Comparison of ENCODE assay signal across 30 cellular contexts in genomic region chr3:161038725-161039124, GRCh38.
DNase-seq lines count a peak whose midpoint lies in the region; ATAC-seq, FAIRE-seq and TF ChIP-seq lines count a peak whose summit lies in the region.
"Had no signal": no experiment of that assay in that cellular context is flagged by ENCODE, and none has a peak within 500 bp of the region (broad histone marks: within the 10 kb centered on the region; RNA-seq: fewer than 3 reads in every experiment).

No MANE protein-coding gene starts in this region.

- H3K4me1 ChIP-seq in astrocyte (ENCODE audit: insufficient read depth, low read length) (peaks cover 14% of the 10 kb centered on the region), endothelial cell of umbilical vein (ENCODE audit: control insufficient read depth, extremely low read depth, insufficient read depth, low read length) (peaks cover 21% of the 10 kb centered on the region)
- H3K4me1 ChIP-seq: gastroesophageal sphincter, Peyer's patch, tibial nerve had no signal

- H3K4me2 ChIP-seq in astrocyte (ENCODE audit: low read length) (no peak overlapping the region), endothelial cell of umbilical vein (ENCODE audit: insufficient read depth, low read length) (no peak overlapping the region)

- no peak overlapping the region for H3K4me3 Mint-ChIP-seq in astrocyte (ENCODE audit: unreplicated experiment)
- no peak overlapping the region for H3K4me3 Mint-ChIP-seq in mesothelial cell of epicardium
- H3K4me3 Mint-ChIP-seq in immature natural killer cell: no peak overlapping the region
- H3K4me3 Mint-ChIP-seq: activated CD8-positive, alpha-beta T cell treated with anti-CD3 and anti-CD28 coated beads for 36 hours; activated T-helper 17 cell treated with anti-CD3 and anti-CD28 coated beads, Interleukin-2, amount 50 U/mL, for 72 hours; HFFc6 had no signal

- H3K4me1 Mint-ChIP-seq in astrocyte (ENCODE audit: low read depth, unreplicated experiment): peaks cover 17% of the 10 kb centered on the region
- peaks cover 19% of the 10 kb centered on the region for H3K4me1 Mint-ChIP-seq in mesothelial cell of epicardium
- peaks cover 21 to 23% of the 10 kb centered on the region in 2 donors for H3K4me1 Mint-ChIP-seq in immature natural killer cell
- H3K4me1 Mint-ChIP-seq: activated T-helper 17 cell treated with anti-CD3 and anti-CD28 coated beads, Interleukin-2, amount 50 U/mL, for 72 hours had no signal

- DNase-seq in A172 (ENCODE audit: low spot score) (peak; percentile 19), astrocyte (ENCODE audit: low read depth) (peak; percentile 84), endothelial cell of umbilical vein (ENCODE audit: low read depth, low spot score) (peak; percentile 62), mesothelial cell of epicardium (ENCODE audit: low spot score in 2 of 2, unreplicated experiment in 2 of 2) (no peak), immature natural killer cell (no peak), RCC 7860 (ENCODE audit: low spot score) (no peak), NCI-H748 (lab: John Stamatoyannopoulos, UW; ENCODE audit: unreplicated experiment) (no peak), left colon (no peak)
- DNase-seq: activated CD8-positive, alpha-beta memory T cell treated with anti-CD3 and anti-CD28 coated beads, Interleukin-2, amount 50 U/mL, for 48 hours; activated CD8-positive, alpha-beta T cell treated with anti-CD3 and anti-CD28 coated beads for 36 hours; C1 segment of cervical spinal cord; Caco-2; GOT3; HFFc6; IMR-90; NCI-H1048; NCI-H2107; NCI-H774; Peyer's patch; posterior cingulate gyrus; right lobe of liver; SIG-M5; stimulated activated CD4-positive, alpha-beta T cell treated with anti-CD3 and anti-CD28 coated beads, Interleukin-12 subunit alpha, Interleukin-12 subunit beta, amount 100 ng/mL, for 4 hours; stimulated activated CD4-positive, alpha-beta T cell treated with anti-CD3 and anti-CD28 coated beads, Interleukin-2, amount 100 ng/mL, for 48 hours; T-helper 9 cell had no signal

- FAIRE-seq in astrocyte (lab: Jason Lieb, UNC) (no peak), endothelial cell of umbilical vein (lab: Jason Lieb, UNC) (no peak), RCC 7860 (lab: Jason Lieb, UNC) (no peak)

- no peak for TF ChIP-seq CTCF in astrocyte (IDR thresholded peaks at IDR 0.05; ENCODE audit: insufficient read depth, low read depth, low read length)
- TF ChIP-seq CTCF in endothelial cell of umbilical vein (IDR thresholded peaks at IDR 0.05; ENCODE audit: extremely low read depth in 1 of 2, insufficient read depth in 1 of 2, low read depth in 1 of 2, low read length in 2 of 2): no peak
- TF ChIP-seq CTCF in mesothelial cell of epicardium (IDR thresholded peaks at IDR 0.05; ENCODE audit: unreplicated experiment): no peak

- H3K9me1 ChIP-seq in endothelial cell of umbilical vein (replicated peaks; ENCODE audit: control insufficient read depth, extremely low read depth, insufficient read depth, low read length): no peaks in the 10 kb centered on the region

- H3K27me3 Mint-ChIP-seq in astrocyte (ENCODE audit: low read depth, unreplicated experiment) (no peaks in the 10 kb centered on the region), mesothelial cell of epicardium (ENCODE audit: low read depth) (no peaks in the 10 kb centered on the region), immature natural killer cell (ENCODE audit: low read depth in 3 of 3) (peaks cover 0 to 4% (median 2%) of the 10 kb centered on the region in 3 donors)
- H3K27me3 Mint-ChIP-seq: activated CD8-positive, alpha-beta T cell treated with anti-CD3 and anti-CD28 coated beads for 36 hours; activated T-helper 17 cell treated with anti-CD3 and anti-CD28 coated beads, Interleukin-2, amount 50 U/mL, for 72 hours had no signal

- H2AFZ ChIP-seq in astrocyte (ENCODE audit: low read depth, low read length): no peak overlapping the region
- H2AFZ ChIP-seq in endothelial cell of umbilical vein (ENCODE audit: low read depth, low read length): peak overlapping the region; percentile 26

- H3K9ac ChIP-seq in astrocyte (ENCODE audit: low read length) (no peak overlapping the region), endothelial cell of umbilical vein (replicated peaks; ENCODE audit: extremely low read depth, insufficient read depth, low read length) (no peak overlapping the region)

- TF ChIP-seq POLR2A in endothelial cell of umbilical vein (IDR thresholded peaks at IDR 0.05; ENCODE audit: low read depth, low read length): no peak

- H3K36me3 ChIP-seq in astrocyte (ENCODE audit: insufficient read depth, low read length) (no peaks in the 10 kb centered on the region), endothelial cell of umbilical vein (ENCODE audit: control insufficient read depth in 2 of 2, extremely low read depth in 1 of 2, insufficient read depth in 2 of 2, low read length in 2 of 2) (no peaks in the 10 kb centered on the region)
- H3K36me3 ChIP-seq: gastroesophageal sphincter, Peyer's patch, right lobe of liver, tibial nerve had no signal

- no peak overlapping the region for H3K4me3 ChIP-seq in astrocyte (ENCODE audit: insufficient read depth, low read depth, low read length)
- H3K4me3 ChIP-seq in endothelial cell of umbilical vein (replicated peaks in 1 of 3; ENCODE audit: insufficient read depth in 1 of 3, low read depth in 1 of 3, low read length in 3 of 3): no peak overlapping the region
- H3K4me3 ChIP-seq: gastroesophageal sphincter, Peyer's patch, right lobe of liver, tibial nerve had no signal

- POLR2A ChIA-PET in endothelial cell of umbilical vein (lab: Charles Lee): no interaction called here

- ATAC-seq in left colon: no peak
- ATAC-seq: activated CD8-positive, alpha-beta T cell treated with anti-CD3 and anti-CD28 coated beads for 36 hours; activated naive CD4-positive, alpha-beta T cell treated with anti-CD3 and anti-CD28 coated beads, Interleukin-2, amount 50 U/mL, for 72 hours; activated T-helper 17 cell treated with anti-CD3 and anti-CD28 coated beads, Interleukin-2, amount 50 U/mL, for 72 hours; gastroesophageal sphincter; right lobe of liver had no signal

- peaks cover 2% of the 10 kb centered on the region for H3K9me3 Mint-ChIP-seq in astrocyte (ENCODE audit: unreplicated experiment)
- H3K9me3 Mint-ChIP-seq in mesothelial cell of epicardium: peaks cover 4% of the 10 kb centered on the region
- no peaks in the 10 kb centered on the region for H3K9me3 Mint-ChIP-seq in immature natural killer cell

- H3K27me3 ChIP-seq in astrocyte (ENCODE audit: insufficient read depth, low read length): no peaks in the 10 kb centered on the region
- no peaks in the 10 kb centered on the region for H3K27me3 ChIP-seq in endothelial cell of umbilical vein (ENCODE audit: control insufficient read depth in 2 of 2, insufficient read depth in 2 of 2, low read length in 2 of 2)
- H3K27me3 ChIP-seq: gastroesophageal sphincter, Peyer's patch, right lobe of liver, tibial nerve had no signal

- H3K27ac ChIP-seq in astrocyte (ENCODE audit: low read depth, low read length) (peak overlapping the region; percentile 26), endothelial cell of umbilical vein (ENCODE audit: insufficient read depth, low read depth, low read length) (no peak overlapping the region)
- H3K27ac ChIP-seq: 22Rv1, gastroesophageal sphincter, Peyer's patch, right lobe of liver, tibial nerve had no signal

- dilution Hi-C loops in endothelial cell of umbilical vein (cut with MboI; ENCODE audit: extremely low pct_ligation_motif_present, low sequenced_read_pairs): no loop called here

- H3K9me3 ChIP-seq in astrocyte (ENCODE audit: insufficient read depth, low read depth, low read length): no peaks in the 10 kb centered on the region
- H3K9me3 ChIP-seq in endothelial cell of umbilical vein (replicated peaks; ENCODE audit: control insufficient read depth, insufficient read depth, low read length): no peaks in the 10 kb centered on the region
- H3K9me3 ChIP-seq: Caco-2, gastroesophageal sphincter, Peyer's patch, right lobe of liver had no signal

- no TSS peak for BruUV-seq in endothelial cell of umbilical vein (replicated peaks; lab: Mats Ljungman, UMichigan)

- H3K36me3 Mint-ChIP-seq in astrocyte (ENCODE audit: low read depth, unreplicated experiment) (peaks cover 1% of the 10 kb centered on the region), mesothelial cell of epicardium (peaks cover 5% of the 10 kb centered on the region), immature natural killer cell (peaks cover 12 to 19% (median 19%) of the 10 kb centered on the region in 3 donors)

- H3K79me2 ChIP-seq in astrocyte (ENCODE audit: insufficient read depth, low read length) (no peaks in the 10 kb centered on the region), endothelial cell of umbilical vein (ENCODE audit: control insufficient read depth, insufficient read depth, low read length) (no peaks in the 10 kb centered on the region)

- H4K20me1 ChIP-seq in astrocyte (ENCODE audit: insufficient read depth, low read length) (no peaks in the 10 kb centered on the region), endothelial cell of umbilical vein (replicated peaks; ENCODE audit: control insufficient read depth, extremely low read depth, insufficient read depth, low read length) (no peaks in the 10 kb centered on the region)

- CTCF ChIA-PET in endothelial cell of umbilical vein (lab: Charles Lee): interaction anchor here (1.1 to 1.5 kb wide), 2 partner anchors 12 to 43 kb away, joined by 4 to 5 read pairs; no protein-coding TSS in a partner anchor

- intact Hi-C loops in endothelial cell of umbilical vein (cut with micrococcal nuclease): loop anchor here (5.0 kb wide), 1 partner anchor 229 kb away; no protein-coding TSS in a partner anchor
- intact Hi-C loops in left colon (cut with DNase I, micrococcal nuclease): no loop called here

- no peak overlapping the region for H3K27ac Mint-ChIP-seq in astrocyte (ENCODE audit: unreplicated experiment)
- peak overlapping the region; percentile 47 for H3K27ac Mint-ChIP-seq in mesothelial cell of epicardium
- no peak overlapping the region for H3K27ac Mint-ChIP-seq in immature natural killer cell
- H3K27ac Mint-ChIP-seq: activated CD8-positive, alpha-beta T cell treated with anti-CD3 and anti-CD28 coated beads for 36 hours; activated naive CD4-positive, alpha-beta T cell treated with anti-CD3 and anti-CD28 coated beads, Interleukin-2, amount 50 U/mL, for 72 hours; activated T-helper 17 cell treated with anti-CD3 and anti-CD28 coated beads, Interleukin-2, amount 50 U/mL, for 72 hours; HFFc6 had no signal

TF ChIP-seq in endothelial cell of umbilical vein, 7 proteins besides CTCF, POLR2A, EP300 and RAD21:
- no peak for TF ChIP-seq GATA2 (IDR thresholded peaks at IDR 0.05; ENCODE audit: insufficient read depth, insufficient read length, low read depth, low read length)

Comparison
In these comparisons a context has a peak if more than half of its experiments do, and no peak if none do; other contexts are left out.
1. DNase-seq: peak in A172 (single experiment), astrocyte (single experiment) and endothelial cell of umbilical vein (single experiment); none in mesothelial cell of epicardium (0 of 2), immature natural killer cell (0 of 3), RCC 7860 (single experiment), NCI-H748 (single experiment) and left colon (0 of 2).